In genomic region chr20:62642666-62643520, GRCh38 we compare ENCODE assay signal across 8 cellular contexts. TPM values are rescaled to one million over a fixed set of nuclear protein-coding genes. Genes with fewer than 3 reads are reported as not detected.
DNase-seq lines count a peak whose midpoint lies in the region; ATAC-seq and TF ChIP-seq lines count a peak whose summit lies in the region.

No MANE protein-coding gene starts in this region.

- H3K9me2 ChIP-seq in GM23338 (ENCODE audit: insufficient read depth), result no peaks in the 10 kb centered on the region

- ATAC-seq in DND-41 (ENCODE audit: insufficient read depth, low read depth) (peak; percentile 59), GM23338 (peak; percentile 34)

- H3K4me3 ChIP-seq in DND-41 (ENCODE audit: low read depth in 1 of 2, low read length in 2 of 2), result peak overlapping the region; percentile 77 to 86
- peak overlapping the region; percentile 78 for H3K4me3 ChIP-seq in GM23338

- H3K9ac ChIP-seq in DND-41 (ENCODE audit: low read depth, low read length), result peak overlapping the region; percentile 77

- H3K36me3 ChIP-seq in DND-41 (ENCODE audit: insufficient read depth, low read length), result peaks cover 7% of the 10 kb centered on the region; the same call in 1 of the 2 replicates
- H3K36me3 ChIP-seq in GM23338 (ENCODE audit: insufficient read depth), result no peaks in the 10 kb centered on the region

- H3K27me3 Mint-ChIP-seq in GM23338 (ENCODE audit: insufficient read depth, low read depth, poor library complexity) (peaks cover 37% of the 10 kb centered on the region), neural crest cell (ENCODE audit: low read depth) (peaks cover 69% of the 10 kb centered on the region), type B pancreatic cell (peaks cover 53% of the 10 kb centered on the region)

- TF ChIP-seq POLR2A in erythroblast (IDR thresholded peaks at IDR 0.05; ENCODE audit: low read length), result no peak

- H3K27ac Mint-ChIP-seq in GM23338, result no peak overlapping the region
- no peak overlapping the region for H3K27ac Mint-ChIP-seq in neural crest cell (ENCODE audit: unreplicated experiment)
- H3K27ac Mint-ChIP-seq in type B pancreatic cell, result no peak overlapping the region

- no peaks in the 10 kb centered on the region for H3K9me3 ChIP-seq in DND-41 (ENCODE audit: insufficient read depth, low read length, severe bottlenecking)

- peak overlapping the region; percentile 80 for H2AFZ ChIP-seq in DND-41 (ENCODE audit: low read depth, low read length)
- no peak overlapping the region for H2AFZ ChIP-seq in GM23338

- H3K4me3 Mint-ChIP-seq in GM23338, result peak overlapping the region; percentile 66
- peak overlapping the region; percentile 78 for H3K4me3 Mint-ChIP-seq in neural crest cell
- peak overlapping the region; percentile 68 for H3K4me3 Mint-ChIP-seq in type B pancreatic cell

- DNase-seq in DND-41, result peak; percentile 76
- peak; percentile 61 for DNase-seq in GM23338 (ENCODE audit: low spot score)
- DNase-seq in NCI-H1092 (lab: John Stamatoyannopoulos, UW), result peak; percentile 27
- peak; percentile 49 to 56 for DNase-seq in activated CD8-positive, alpha-beta memory T cell treated with anti-CD3 and anti-CD28 coated beads for 4 hours (ENCODE audit: low read depth in 2 of 2)
- peak; percentile 38 to 42 for DNase-seq in erythroblast (lab: John Stamatoyannopoulos, UW)
- DNase-seq in neural crest cell (ENCODE audit: low read depth, low spot score), result no peak
- DNase-seq in type B pancreatic cell (ENCODE audit: extremely low spot score, unreplicated experiment), result no peak
- DNase-seq in kidney glomerular epithelial cell (lab: John Stamatoyannopoulos, UW), result no peak

- H3K4me1 ChIP-seq in DND-41 (ENCODE audit: insufficient read depth, low read length), result peaks cover 28% of the 10 kb centered on the region
- H3K4me1 ChIP-seq in GM23338 (ENCODE audit: insufficient read depth), result peaks cover 7% of the 10 kb centered on the region; the same call in 1 of the 2 replicates

- H3K79me2 ChIP-seq in DND-41 (ENCODE audit: insufficient read depth, low read length), result peaks cover 56% of the 10 kb centered on the region
- peaks cover 49% of the 10 kb centered on the region for H3K79me2 ChIP-seq in GM23338 (replicated peaks; ENCODE audit: insufficient read depth)

- peaks cover 12% of the 10 kb centered on the region for H3K4me1 Mint-ChIP-seq in GM23338
- H3K4me1 Mint-ChIP-seq in neural crest cell, result peaks cover 12% of the 10 kb centered on the region
- H3K4me1 Mint-ChIP-seq in type B pancreatic cell (ENCODE audit: unreplicated experiment), result peaks cover 18% of the 10 kb centered on the region

- H3K9me3 Mint-ChIP-seq in GM23338 (no peaks in the 10 kb centered on the region), neural crest cell (no peaks in the 10 kb centered on the region), type B pancreatic cell (no peaks in the 10 kb centered on the region)

- H3K36me3 Mint-ChIP-seq in GM23338 (ENCODE audit: low read depth) (no peaks in the 10 kb centered on the region), neural crest cell (ENCODE audit: low read depth) (no peaks in the 10 kb centered on the region), type B pancreatic cell (no peaks in the 10 kb centered on the region)

- H3K4me2 ChIP-seq in DND-41 (ENCODE audit: insufficient read depth, low read length) (peak overlapping the region; percentile 98), GM23338 (peak overlapping the region; percentile 88)

- H3K27me3 ChIP-seq in DND-41 (ENCODE audit: insufficient read depth, low read length, poor library complexity), result peaks cover 22% of the 10 kb centered on the region
- H3K27me3 ChIP-seq in GM23338 (ENCODE audit: insufficient read depth), result peaks cover 33% of the 10 kb centered on the region

- peaks cover 5% of the 10 kb centered on the region; the same call in 1 of the 2 replicates for H3F3A ChIP-seq in GM23338 (replicated peaks; ENCODE audit: low read depth)

- H4K20me1 ChIP-seq in DND-41 (ENCODE audit: insufficient read depth, low read length) (peaks cover 50% of the 10 kb centered on the region), GM23338 (replicated peaks; ENCODE audit: insufficient read depth) (peaks cover 14% of the 10 kb centered on the region; the same call in 1 of the 2 replicates)

- H3K27ac ChIP-seq in DND-41 (ENCODE audit: low read length) (peak overlapping the region; percentile 61), GM23338 (ENCODE audit: low read depth) (no peak overlapping the region)

- TF ChIP-seq CTCF in DND-41 (IDR thresholded peaks at IDR 0.05; ENCODE audit: borderline replicate concordance, extremely low read depth, low read length, poor library complexity, severe bottlenecking) (no peak), GM23338 (conservative IDR thresholded peaks at IDR 0.05; ENCODE audit: low read depth in 2 of 2) (no peak), neural crest cell (conservative IDR thresholded peaks at IDR 0.05) (no peak), type B pancreatic cell (conservative IDR thresholded peaks at IDR 0.05) (no peak)

TF ChIP-seq in GM23338, 12 proteins besides CTCF, POLR2A, EP300 and RAD21 (continues in another document):
- TF ChIP-seq REST (IDR thresholded peaks at IDR 0.05; ENCODE audit: unreplicated experiment) (no peak), CREB1 (CRISPR knock-in tag; IDR thresholded peaks at IDR 0.05; ENCODE audit: low read depth) (no peak)

RNA-seq across cellular contexts. Expression of gene SLCO4A1, which starts 0.6 kb away (rescaled TPM):
- total RNA-seq in GM23338 (2014; rRNA removed; shearing (Covaris generic)), result 38.3 and 41.6 TPM in 2 replicates
- polyA plus RNA-seq in GM23338 (2016; fragmentation: Nextera tagmentation; extraction: Ambion mirVana), result 27.2 and 28.5 TPM in 2 replicates
- total RNA-seq in neural crest cell (7.0 and 8.2 TPM in 2 replicates), type B pancreatic cell (ENCODE audit: low replicate concordance) (2.6 and 5.3 TPM in 2 replicates)

Comparison
In these comparisons a context has a peak if more than half of its experiments do, and no peak if none do; other contexts are left out.
1. DNase-seq: peak in DND-41 (single experiment), GM23338 (single experiment), NCI-H1092 (single experiment), activated CD8-positive, alpha-beta memory T cell treated with anti-CD3 and anti-CD28 coated beads for 4 hours (2 of 2) and erythroblast (2 of 2); none in neural crest cell (single experiment), type B pancreatic cell (single experiment) and kidney glomerular epithelial cell (single experiment).
2. Peak in every context shown above with its lines, with median percentiles within 50 percentile points of each other: H3K4me3 Mint-ChIP-seq.